Comparison of ENCODE assay signal across 8 cellular contexts in the genomic region with DNA sequence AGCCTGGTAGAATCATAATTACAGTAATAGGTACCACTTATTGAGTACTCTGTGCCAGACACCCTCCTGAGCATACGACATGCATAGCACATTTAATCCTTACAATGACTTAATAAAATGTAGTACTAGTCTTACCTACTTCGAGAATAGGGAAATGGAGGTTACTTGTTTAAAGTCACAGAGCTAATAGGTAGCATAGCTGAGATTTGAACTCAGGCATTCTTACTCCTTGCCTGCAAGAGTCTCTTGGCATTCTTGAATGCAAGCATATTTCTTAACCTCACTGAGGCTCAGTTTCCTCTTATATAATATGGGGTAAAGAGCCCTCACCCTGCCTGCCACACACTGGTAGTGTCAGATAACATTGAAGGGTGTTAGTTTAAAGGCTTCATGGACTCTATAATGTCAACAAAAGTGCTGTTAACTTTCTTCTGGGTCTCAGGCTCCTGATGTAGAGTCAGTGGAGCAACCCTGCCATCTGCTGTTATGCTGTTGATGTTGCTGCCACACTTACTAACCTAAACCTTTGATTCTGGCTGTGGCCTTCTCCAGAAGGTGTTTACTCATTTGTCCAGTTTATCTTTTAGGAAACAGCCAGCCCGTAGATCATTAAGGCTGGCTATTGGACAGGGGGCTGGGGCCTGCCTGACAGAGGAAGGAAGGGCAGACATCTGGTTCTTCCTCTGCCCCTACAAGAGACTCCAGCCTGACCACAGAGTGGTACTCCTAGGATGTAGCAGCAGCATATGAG. TPM values are rescaled to one million over a fixed set of nuclear protein-coding genes. Genes with fewer than 3 reads are reported as not detected.
DNase-seq lines count a peak whose midpoint lies in the region; ATAC-seq and TF ChIP-seq lines count a peak whose summit lies in the region.

No MANE protein-coding gene starts in this region.

- CTCF ChIA-PET in AG04449 (lab: Yijun Ruan, JAX) (interaction anchor here (0.5 to 15.6 kb wide), 37 partner anchors 8 to 468 kb away, joined by 3 to 201 read pairs (median 4); a partner anchor contains a TSS), GM10248 (lab: Yijun Ruan, JAX) (interaction anchor here (0.6 to 14.3 kb wide), 26 partner anchors 11 to 596 kb away, joined by 3 to 200 read pairs (median 5); a partner anchor contains a TSS)

- H3K27ac ChIP-seq in OCI-LY1 (ENCODE audit: low read depth, low read length, poor library complexity, severe bottlenecking), result no peak overlapping the region
- H3K27ac ChIP-seq in cardiac muscle cell, result peak overlapping the region; percentile 50

- H3K27me3 ChIP-seq in OCI-LY1 (ENCODE audit: insufficient read depth, low read length), result no peaks in the 10 kb centered on the region
- H3K27me3 ChIP-seq in cardiac muscle cell, result no peaks in the 10 kb centered on the region

- no peaks in the 10 kb centered on the region for H4K20me1 ChIP-seq in OCI-LY1 (ENCODE audit: insufficient read depth, low read length)

- TF ChIP-seq CTCF in AG04449 (IDR thresholded peaks at IDR 0.05; ENCODE audit: insufficient read depth, low read length, missing control alignments) (peak; percentile 68), GM10248 (IDR thresholded peaks at IDR 0.05; ENCODE audit: control extremely low read depth, extremely low read depth, low read depth, missing control alignments) (peak; percentile 78), OCI-LY1 (IDR thresholded peaks at IDR 0.05; ENCODE audit: low read length) (peak; percentile 75), cardiac muscle cell (IDR thresholded peaks at IDR 0.05; ENCODE audit: low read depth, low read length) (peak; percentile 79)

- H2AFZ ChIP-seq in OCI-LY1 (ENCODE audit: low read length), result no peak overlapping the region

- H3K4me1 Mint-ChIP-seq in activated naive CD4-positive, alpha-beta T cell treated with anti-CD3 and anti-CD28 coated beads, Interleukin-2, amount 50 U/mL, for 24 hours, result peaks cover 38% of the 10 kb centered on the region

- no peaks in the 10 kb centered on the region for H3K4me1 ChIP-seq in OCI-LY1 (ENCODE audit: insufficient read depth, low read length, severe bottlenecking)
- peaks cover 6% of the 10 kb centered on the region for H3K4me1 ChIP-seq in cardiac muscle cell (ENCODE audit: low read depth)

- no peaks in the 10 kb centered on the region for H3K27me3 Mint-ChIP-seq in activated naive CD4-positive, alpha-beta T cell treated with anti-CD3 and anti-CD28 coated beads, Interleukin-2, amount 50 U/mL, for 24 hours

- DNase-seq in AG04449 (ENCODE audit: low read depth, low spot score) (no peak), GM10248 (ENCODE audit: extremely low spot score) (peak; percentile 51), cardiac muscle cell (ENCODE audit: low read depth in 1 of 2, low spot score in 1 of 2) (peak; percentile 46 to 82), renal cortical epithelial cell (ENCODE audit: low read depth) (peak; percentile 71)

- no peak overlapping the region for H3K4me2 ChIP-seq in OCI-LY1 (ENCODE audit: low read length)

- H3K36me3 ChIP-seq in OCI-LY1 (ENCODE audit: insufficient read depth, low read length) (peaks cover 35% of the 10 kb centered on the region; the same call in 1 of the 2 replicates), cardiac muscle cell (no peaks in the 10 kb centered on the region)

- H3K4me3 Mint-ChIP-seq in activated naive CD4-positive, alpha-beta T cell treated with anti-CD3 and anti-CD28 coated beads, Interleukin-2, amount 50 U/mL, for 24 hours, result peak overlapping the region; percentile 4

- H3K36me3 Mint-ChIP-seq in activated naive CD4-positive, alpha-beta T cell treated with anti-CD3 and anti-CD28 coated beads, Interleukin-2, amount 50 U/mL, for 24 hours, result peaks cover 2% of the 10 kb centered on the region

- H3K9ac ChIP-seq in OCI-LY1 (ENCODE audit: low read length), result no peak overlapping the region

- peak overlapping the region; percentile 52 for H3K27ac Mint-ChIP-seq in activated naive CD4-positive, alpha-beta T cell treated with anti-CD3 and anti-CD28 coated beads, Interleukin-2, amount 50 U/mL, for 24 hours

- H3K4me3 ChIP-seq in AG04449 (ENCODE audit: low read depth, low read length), result no peak overlapping the region
- H3K4me3 ChIP-seq in OCI-LY1 (ENCODE audit: low read depth, low read length, poor library complexity, severe bottlenecking), result no peak overlapping the region
- H3K4me3 ChIP-seq in cardiac muscle cell, result no peak overlapping the region

- no peaks in the 10 kb centered on the region for H3K9me3 ChIP-seq in OCI-LY1 (ENCODE audit: low read length)
- no peaks in the 10 kb centered on the region for H3K9me3 ChIP-seq in cardiac muscle cell (ENCODE audit: low read depth)

- ATAC-seq in GM21825 (IDR thresholded peaks at IDR 0.05; ENCODE audit: unreplicated experiment) (no peak), GM19395 (IDR thresholded peaks at IDR 0.05; ENCODE audit: unreplicated experiment) (no peak)

- H3F3A ChIP-seq in OCI-LY1 (ENCODE audit: insufficient read depth, low read length), result 0 out of 2 replicates have a peak, but pooled peaks cover 3% of the 10 kb centered on the region

- no peaks in the 10 kb centered on the region for H3K9me3 Mint-ChIP-seq in activated naive CD4-positive, alpha-beta T cell treated with anti-CD3 and anti-CD28 coated beads, Interleukin-2, amount 50 U/mL, for 24 hours

- no peaks in the 10 kb centered on the region for H3K79me2 ChIP-seq in OCI-LY1 (ENCODE audit: insufficient read depth, low read length)

- H3K9me2 ChIP-seq in OCI-LY1 (ENCODE audit: low read depth, low read length), result no peaks in the 10 kb centered on the region

- POLR2A ChIA-PET in AG04449 (lab: Yijun Ruan, JAX) (interaction anchor here (0.6 kb wide), 1 partner anchor 123 kb away, joined by 3 read pairs; a partner anchor contains a TSS), GM10248 (lab: Yijun Ruan, JAX) (interaction anchor here (1.1 kb wide), 1 partner anchor 150 kb away, joined by 3 read pairs; a partner anchor contains a TSS)

RNA-seq across cellular contexts. Expression of a gene that starts 18.9 kb away (rescaled TPM):
- total RNA-seq in cardiac muscle cell (29.4 and 32.8 TPM in 2 replicates), renal cortical epithelial cell (54.5 and 106 TPM in 2 replicates)
- polyA plus RNA-seq in cardiac muscle cell, result 23.2 and 31.4 TPM in 2 replicates
